Comparison of ENCODE assay signal across 26 cellular contexts in the genomic region with DNA sequence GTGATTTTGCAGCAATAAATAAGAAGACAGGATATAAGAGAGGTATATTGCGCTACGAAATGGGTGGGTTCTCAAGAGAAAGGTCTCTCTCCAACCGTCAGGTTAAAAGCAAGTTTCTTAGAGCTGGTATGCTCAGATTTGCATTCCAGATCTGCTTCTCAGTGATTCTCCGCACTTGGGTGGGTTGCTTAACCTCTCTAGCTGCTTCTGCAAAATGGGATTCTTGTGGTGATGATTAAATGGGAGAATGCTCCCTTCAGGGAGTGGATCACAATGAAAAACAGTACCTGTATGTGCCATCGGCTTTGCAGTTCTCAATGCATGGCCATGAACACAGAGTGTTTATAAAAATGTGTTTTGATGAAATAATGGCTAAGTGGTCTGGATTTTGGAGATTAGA.
"Had no signal": no experiment of that assay in that cellular context is flagged by ENCODE, and none has a peak within 500 bp of the region (broad histone marks: within the 10 kb centered on the region; RNA-seq: fewer than 3 reads in every experiment).

No MANE protein-coding gene starts in this region.

- H3K9me3 ChIP-seq: ovary, psoas muscle, right lobe of liver, sigmoid colon, stomach, thoracic aorta, thyroid gland, tibial nerve, upper lobe of left lung, vagina had no signal

- H3K9me3 Mint-ChIP-seq: natural killer cell treated with Interleukin-12 subunit alpha and Interleukin-12 subunit beta and Interleukin-15 and Interleukin-18, amount 100 ng/mL, for 72 hours; stimulated activated effector memory CD8-positive, alpha-beta T cell treated with anti-CD3 and anti-CD28 coated beads, Interleukin-12 subunit alpha, Interleukin-12 subunit beta, amount 100 ng/mL, for 72 hours; stimulated activated naive B cell treated with anti-CD40 and anti-IgM and Interleukin-4, amounts not matched to agents 10 μg/mL and 1 μg/mL and 100 μg/mL, for 72 hours; stimulated activated naive CD8-positive, alpha-beta T cell treated with anti-CD3 and anti-CD28 coated beads, Interleukin-15, Interleukin-2, amounts not matched to agents 100 ng/mL and 50 ng/mL, for 24 hours had no signal

- H3K4me3 Mint-ChIP-seq: naive B cell; naive thymus-derived CD8-positive, alpha-beta T cell; natural killer cell treated with Interleukin-12 subunit alpha and Interleukin-12 subunit beta and Interleukin-15 and Interleukin-18, amount 100 ng/mL, for 72 hours; neural progenitor cell; stimulated activated effector memory CD8-positive, alpha-beta T cell treated with anti-CD3 and anti-CD28 coated beads, Interleukin-12 subunit alpha, Interleukin-12 subunit beta, amount 100 ng/mL, for 72 hours; stimulated activated naive B cell treated with anti-CD40 and anti-IgM and Interleukin-4, amounts not matched to agents 10 μg/mL and 1 μg/mL and 100 μg/mL, for 72 hours; stimulated activated naive CD8-positive, alpha-beta T cell treated with anti-CD3 and anti-CD28 coated beads, Interleukin-15, Interleukin-2, amounts not matched to agents 100 ng/mL and 50 ng/mL, for 24 hours had no signal

- H3K4me1 Mint-ChIP-seq: naive B cell; neural progenitor cell; stimulated activated effector memory CD8-positive, alpha-beta T cell treated with anti-CD3 and anti-CD28 coated beads, Interleukin-12 subunit alpha, Interleukin-12 subunit beta, amount 100 ng/mL, for 72 hours; stimulated activated naive B cell treated with anti-CD40 and anti-IgM and Interleukin-4, amounts not matched to agents 10 μg/mL and 1 μg/mL and 100 μg/mL, for 72 hours had no signal

- H3K27me3 Mint-ChIP-seq: stimulated activated naive CD8-positive, alpha-beta T cell treated with anti-CD3 and anti-CD28 coated beads, Interleukin-15, Interleukin-2, amounts not matched to agents 100 ng/mL and 50 ng/mL, for 24 hours had no signal

- H3K36me3 ChIP-seq: neural progenitor cell, ovary, right lobe of liver, sigmoid colon, stomach, thoracic aorta, thyroid gland, tibial nerve, upper lobe of left lung, vagina had no signal

- ATAC-seq: naive thymus-derived CD8-positive, alpha-beta T cell; natural killer cell treated with Interleukin-12 subunit alpha and Interleukin-12 subunit beta and Interleukin-15 and Interleukin-18, amount 100 ng/mL, for 72 hours; psoas muscle; right cardiac atrium; right lobe of liver; stimulated activated effector memory CD8-positive, alpha-beta T cell treated with anti-CD3 and anti-CD28 coated beads, Interleukin-12 subunit alpha, Interleukin-12 subunit beta, amount 100 ng/mL, for 72 hours; stimulated activated naive B cell treated with anti-CD40 and anti-IgM and Interleukin-4, amounts not matched to agents 10 μg/mL and 1 μg/mL and 100 μg/mL, for 72 hours had no signal

- H3K27me3 ChIP-seq: neural progenitor cell, ovary, right lobe of liver, sigmoid colon, stomach, thyroid gland, tibial nerve, upper lobe of left lung, vagina had no signal

- DNase-seq: naive B cell; naive thymus-derived CD8-positive, alpha-beta T cell; occipital lobe; ovary; psoas muscle; right cardiac atrium; right lobe of liver; sigmoid colon; small intestine; stimulated activated CD4-positive, alpha-beta T cell treated with anti-CD3 and anti-CD28 coated beads, Interleukin-15, amount 100 ng/mL, for 24 hours; stimulated activated CD4-positive, alpha-beta T cell treated with anti-CD3 and anti-CD28 coated beads, Interleukin-2, amount 100 ng/mL, for 24 hours; stimulated activated CD4-positive, alpha-beta T cell treated with anti-CD3 and anti-CD28 coated beads, Interleukin-2, amount 100 ng/mL, for 48 hours; stimulated activated CD4-positive, alpha-beta T cell treated with anti-CD3 and anti-CD28 coated beads, Interleukin-4, amount 100 ng/mL, for 24 hours; stimulated activated naive B cell treated with anti-CD40 and anti-IgM and Interleukin-4, amounts not matched to agents 10 μg/mL and 1 μg/mL and 100 μg/mL, for 72 hours; stimulated activated naive CD4-positive, alpha-beta T cell treated with Interleukin-2 at 50 U/mL for 16 hours; stomach; thyroid gland; upper lobe of left lung had no signal

- H3K36me3 Mint-ChIP-seq: naive B cell; natural killer cell treated with Interleukin-12 subunit alpha and Interleukin-12 subunit beta and Interleukin-15 and Interleukin-18, amount 100 ng/mL, for 72 hours; neural progenitor cell; stimulated activated effector memory CD8-positive, alpha-beta T cell treated with anti-CD3 and anti-CD28 coated beads, Interleukin-12 subunit alpha, Interleukin-12 subunit beta, amount 100 ng/mL, for 72 hours; stimulated activated naive B cell treated with anti-CD40 and anti-IgM and Interleukin-4, amounts not matched to agents 10 μg/mL and 1 μg/mL and 100 μg/mL, for 72 hours had no signal

- H3K4me3 ChIP-seq: neural progenitor cell, ovary, psoas muscle, right lobe of liver, sigmoid colon, stomach, thoracic aorta, thyroid gland, tibial nerve, upper lobe of left lung, vagina had no signal

- H3K27ac Mint-ChIP-seq: naive thymus-derived CD8-positive, alpha-beta T cell; natural killer cell treated with Interleukin-12 subunit alpha and Interleukin-12 subunit beta and Interleukin-15 and Interleukin-18, amount 100 ng/mL, for 72 hours; neural progenitor cell; progenitor cell of endocrine pancreas; stimulated activated effector memory CD8-positive, alpha-beta T cell treated with anti-CD3 and anti-CD28 coated beads, Interleukin-12 subunit alpha, Interleukin-12 subunit beta, amount 100 ng/mL, for 72 hours; stimulated activated naive B cell treated with anti-CD40 and anti-IgM and Interleukin-4, amounts not matched to agents 10 μg/mL and 1 μg/mL and 100 μg/mL, for 72 hours; stimulated activated naive CD8-positive, alpha-beta T cell treated with anti-CD3 and anti-CD28 coated beads, Interleukin-15, Interleukin-2, amounts not matched to agents 100 ng/mL and 50 ng/mL, for 24 hours had no signal
